ENCODE assay signal across 15 cellular contexts in the genomic region with DNA sequence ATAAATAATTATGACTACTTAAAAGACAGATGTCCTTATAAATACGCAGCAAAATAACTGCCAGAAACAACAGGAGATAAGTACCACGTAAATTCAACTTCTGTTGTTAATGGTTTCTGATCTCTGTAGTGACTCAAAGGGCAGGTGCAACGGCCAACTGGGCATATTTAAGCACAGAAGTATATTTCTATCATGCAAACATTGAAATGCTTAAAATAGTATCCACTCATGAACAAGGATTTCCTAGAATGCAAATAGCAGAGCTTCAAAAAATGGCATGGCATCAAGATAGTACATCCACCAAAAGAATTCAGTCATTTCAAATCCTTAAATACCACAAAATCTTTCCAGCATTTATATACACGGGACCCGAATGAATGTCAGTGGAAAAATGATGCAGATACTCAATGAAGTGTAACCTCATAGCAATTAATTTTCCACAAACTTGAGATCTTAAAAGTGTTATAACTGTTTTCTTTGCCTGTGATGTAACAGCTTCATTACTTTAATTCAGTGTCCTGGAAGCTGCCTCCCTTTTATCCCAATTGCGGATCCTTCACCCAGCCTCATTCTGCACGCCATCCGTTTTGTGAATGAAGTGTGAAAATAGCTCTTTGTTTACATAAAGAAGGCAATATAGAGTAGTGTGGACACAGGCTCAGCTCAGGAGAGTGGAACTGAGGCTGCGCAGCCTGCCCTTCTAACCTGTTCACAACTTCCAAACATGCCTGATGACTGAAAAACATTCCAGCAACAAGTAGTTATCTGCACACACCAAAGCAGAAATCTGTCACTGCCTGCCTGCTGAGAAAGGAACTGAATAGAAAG. TPM values are rescaled to one million over a fixed set of nuclear protein-coding genes. Genes with fewer than 3 reads are reported as not detected.
DNase-seq lines count a peak whose midpoint lies in the region; ATAC-seq and TF ChIP-seq lines count a peak whose summit lies in the region.
"Had no signal": no experiment of that assay in that cellular context is flagged by ENCODE, and none has a peak within 500 bp of the region (broad histone marks: within the 10 kb centered on the region; RNA-seq: fewer than 3 reads in every experiment).

No MANE protein-coding gene starts in this region.

- peak overlapping the region; percentile 82 for H3K23ac ChIP-seq in IMR-90 (ENCODE audit: low read depth, low read length)

- intact Hi-C loops in IMR-90 (cut with micrococcal nuclease) = loop anchor here (1.0 to 10.0 kb wide), 3 partner anchors 13 to 1007 kb away; a partner anchor contains a TSS
- intact Hi-C loops in Panc1 (cut with micrococcal nuclease; ENCODE audit: unreplicated experiment) = loop anchor here (10.0 kb wide), 1 partner anchor 277 kb away; no protein-coding TSS in a partner anchor

- H3K27ac Mint-ChIP-seq in WTC11 = no peak overlapping the region
- H3K27ac Mint-ChIP-seq: effector memory CD8-positive, alpha-beta T cell had no signal

- H3K56ac ChIP-seq in IMR-90 (ENCODE audit: extremely low read depth, insufficient read depth, low read length) = peak overlapping the region; percentile 56

- TF ChIP-seq POLR2A in IMR-90 (IDR thresholded peaks at IDR 0.05; ENCODE audit: low read depth, low read length) (no peak), erythroblast (IDR thresholded peaks at IDR 0.05; ENCODE audit: low read length) (no peak)

- dilution Hi-C loops in IMR-90 (cut with HindIII; ENCODE audit: low sequenced_read_pairs, unreplicated experiment) = no loop called here

- H2AFZ ChIP-seq in IMR-90 (replicated peaks; ENCODE audit: low read length, poor library complexity) = no peak overlapping the region
- no peak overlapping the region for H2AFZ ChIP-seq in fibroblast of lung (ENCODE audit: low read length)
- no peak overlapping the region for H2AFZ ChIP-seq in smooth muscle cell (ENCODE audit: low read depth)

- no peaks in the 10 kb centered on the region for H3K27me3 ChIP-seq in IMR-90 (ENCODE audit: control insufficient read depth, insufficient read depth, low read length)
- no peaks in the 10 kb centered on the region for H3K27me3 ChIP-seq in Panc1 (ENCODE audit: control insufficient read depth, insufficient read depth, low read length)
- H3K27me3 ChIP-seq in fibroblast of lung (ENCODE audit: control insufficient read depth, insufficient read depth, low read length) = no peaks in the 10 kb centered on the region
- H3K27me3 ChIP-seq in smooth muscle cell (ENCODE audit: low read depth) = no peaks in the 10 kb centered on the region
- H3K27me3 ChIP-seq in BE2C = no peaks in the 10 kb centered on the region
- H3K27me3 ChIP-seq: brain microvascular endothelial cell, testis had no signal

- peak overlapping the region; percentile 94 for H2BK20ac ChIP-seq in IMR-90 (ENCODE audit: low read depth, low read length)

- peak overlapping the region; percentile 74 for H4K5ac ChIP-seq in IMR-90 (ENCODE audit: low read depth, low read length)

- peak overlapping the region; percentile 92 for H3K4ac ChIP-seq in IMR-90 (ENCODE audit: low read depth, low read length)

- peaks cover 20% of the 10 kb centered on the region for H3K4me1 ChIP-seq in IMR-90 (ENCODE audit: control insufficient read depth, insufficient read depth, low read length)
- H3K4me1 ChIP-seq in Panc1 (ENCODE audit: control insufficient read depth, insufficient read depth, low read length) = peaks cover 52% of the 10 kb centered on the region
- peaks cover 20% of the 10 kb centered on the region for H3K4me1 ChIP-seq in fibroblast of lung (ENCODE audit: control insufficient read depth, extremely low read depth, insufficient read depth, low read length)
- peaks cover 11% of the 10 kb centered on the region for H3K4me1 ChIP-seq in smooth muscle cell (ENCODE audit: low read depth)
- no peaks in the 10 kb centered on the region for H3K4me1 ChIP-seq in BE2C
- H3K4me1 ChIP-seq: prostate gland, testis had no signal

- no peak overlapping the region for H2AK9ac ChIP-seq in IMR-90 (replicated peaks; ENCODE audit: low read depth, low read length, poor library complexity)

- peak overlapping the region; percentile 85 for H2BK5ac ChIP-seq in IMR-90 (ENCODE audit: low read depth, low read length, poor library complexity, severe bottlenecking)

- peaks cover 15% of the 10 kb centered on the region for H3K9me1 ChIP-seq in IMR-90 (ENCODE audit: insufficient read depth, low read length)

- H3K9me3 ChIP-seq in IMR-90 (ENCODE audit: control insufficient read depth, insufficient read depth, low read length) = no peaks in the 10 kb centered on the region
- H3K9me3 ChIP-seq in Panc1 (ENCODE audit: control insufficient read depth, insufficient read depth, low read depth, low read length) = no peaks in the 10 kb centered on the region
- H3K9me3 ChIP-seq in fibroblast of lung (ENCODE audit: control insufficient read depth, insufficient read depth, low read depth, low read length) = no peaks in the 10 kb centered on the region
- H3K9me3 ChIP-seq in smooth muscle cell (replicated peaks; ENCODE audit: low read depth) = no peaks in the 10 kb centered on the region
- H3K9me3 ChIP-seq in BE2C = no peaks in the 10 kb centered on the region
- H3K9me3 ChIP-seq: prostate gland, testis had no signal

- DNase-seq in IMR-90 (no peak), Panc1 (ENCODE audit: low read depth, low spot score) (no peak), fibroblast of lung (ENCODE audit: low read depth in 2 of 2) (peak in 1 of 2 donors; percentile 78), smooth muscle cell (lab: John Stamatoyannopoulos, UW; ENCODE audit: unreplicated experiment) (no peak), BE2C (no peak), erythroblast (lab: John Stamatoyannopoulos, UW) (no peak), WTC11 (ENCODE audit: low spot score) (no peak)
- DNase-seq: brain microvascular endothelial cell; effector memory CD8-positive, alpha-beta T cell; GDM1; glutamatergic neuron; islet precursor cell; testis had no signal

- H3K79me2 ChIP-seq in fibroblast of lung (ENCODE audit: control insufficient read depth, insufficient read depth, low read length) (peaks cover 86% of the 10 kb centered on the region), smooth muscle cell (ENCODE audit: low read depth) (peaks cover 93% of the 10 kb centered on the region)

- TF ChIP-seq CTCF in IMR-90 (conservative IDR thresholded peaks at IDR 0.05; ENCODE audit: low read depth, low read length) = no peak
- TF ChIP-seq CTCF in Panc1 (IDR thresholded peaks at IDR 0.05) = no peak
- TF ChIP-seq CTCF in fibroblast of lung (conservative IDR thresholded peaks at IDR 0.05 in 1 of 2, IDR thresholded peaks at IDR 0.05 in 1 of 2; ENCODE audit: low read depth in 1 of 2, low read length in 2 of 2) = no peak
- TF ChIP-seq CTCF in smooth muscle cell (IDR thresholded peaks at IDR 0.05; ENCODE audit: borderline replicate concordance, insufficient read depth, poor library complexity, severe bottlenecking) = no peak
- no peak for TF ChIP-seq CTCF in BE2C (IDR thresholded peaks at IDR 0.05; ENCODE audit: low read depth, low read length)
- no peak for TF ChIP-seq CTCF in WTC11 (IDR thresholded peaks at IDR 0.05)

- peaks cover 6% of the 10 kb centered on the region; the same call in 1 of the 2 replicates for H4K20me1 ChIP-seq in IMR-90 (ENCODE audit: insufficient read depth, low read length)
- no peaks in the 10 kb centered on the region for H4K20me1 ChIP-seq in fibroblast of lung (ENCODE audit: control insufficient read depth, extremely low read depth, insufficient read depth, low read length)
- peaks cover 22% of the 10 kb centered on the region for H4K20me1 ChIP-seq in smooth muscle cell (ENCODE audit: low read depth)

- no peaks in the 10 kb centered on the region for H3F3A ChIP-seq in smooth muscle cell (ENCODE audit: low read depth)

- H4K8ac ChIP-seq in IMR-90 (ENCODE audit: low read depth in 2 of 2, low read length in 2 of 2) = peak overlapping the region; percentile 14 to 75

- no peak overlapping the region for H3K4me3 ChIP-seq in IMR-90 (ENCODE audit: insufficient read depth, low read depth, low read length)
- H3K4me3 ChIP-seq in Panc1 (ENCODE audit: low read depth in 2 of 2, low read length in 2 of 2) = no peak overlapping the region
- H3K4me3 ChIP-seq in fibroblast of lung (replicated peaks in 1 of 4; ENCODE audit: control extremely low read depth in 1 of 4, insufficient read depth in 1 of 4, low read depth in 3 of 4, low read length in 4 of 4) = no peak overlapping the region
- no peak overlapping the region for H3K4me3 ChIP-seq in smooth muscle cell
- no peak overlapping the region for H3K4me3 ChIP-seq in BE2C (ENCODE audit: low read depth, low read length)
- H3K4me3 ChIP-seq: prostate gland, testis had no signal

- no peaks in the 10 kb centered on the region for H3K36me3 Mint-ChIP-seq in WTC11

- H3K4me1 Mint-ChIP-seq in WTC11 = peaks cover 28% of the 10 kb centered on the region

- H3K4me2 ChIP-seq in IMR-90 (ENCODE audit: low read depth, low read length) (peak overlapping the region; percentile 47), fibroblast of lung (ENCODE audit: extremely low read depth, insufficient read depth, low read length) (peak overlapping the region; percentile 65), smooth muscle cell (peak overlapping the region; percentile 49)

- POLR2A ChIA-PET in IMR-90 (lab: Charles Lee; ENCODE audit: unreplicated experiment) = no interaction called here
- POLR2A ChIA-PET in Panc1 (lab: Charles Lee) = no interaction called here
- POLR2A ChIA-PET in WTC11 (lab: Charles Lee) = no interaction called here

- no TSS peak for BruUV-seq in IMR-90 (replicated peaks; lab: Mats Ljungman, UMichigan)
- BruUV-seq in Panc1 (replicated peaks; lab: Mats Ljungman, UMichigan) = no TSS peak

- H2BK15ac ChIP-seq in IMR-90 (ENCODE audit: low read depth, low read length) = peak overlapping the region; percentile 54; the same call in 2 of the 3 replicates

- H2BK120ac ChIP-seq in IMR-90 (ENCODE audit: low read depth, low read length) = peak overlapping the region; percentile 94

- H3K79me1 ChIP-seq in IMR-90 (ENCODE audit: low read depth in 1 of 2, low read length in 2 of 2) = peaks cover 24 to 52% of the 10 kb centered on the region in 2 experiments

- no peak overlapping the region for H3K4me3 Mint-ChIP-seq in WTC11
- H3K4me3 Mint-ChIP-seq: effector memory CD8-positive, alpha-beta T cell had no signal

- no peaks in the 10 kb centered on the region for H3K36me3 ChIP-seq in IMR-90 (ENCODE audit: control insufficient read depth, insufficient read depth, low read length)
- no peaks in the 10 kb centered on the region for H3K36me3 ChIP-seq in Panc1 (ENCODE audit: control insufficient read depth, insufficient read depth, low read length)
- no peaks in the 10 kb centered on the region for H3K36me3 ChIP-seq in fibroblast of lung (ENCODE audit: control insufficient read depth, insufficient read depth, low read length)
- no peaks in the 10 kb centered on the region for H3K36me3 ChIP-seq in smooth muscle cell (ENCODE audit: low read depth)
- H3K36me3 ChIP-seq in BE2C = no peaks in the 10 kb centered on the region
- H3K36me3 ChIP-seq: brain microvascular endothelial cell, prostate gland had no signal

- H2AK5ac ChIP-seq in IMR-90 (ENCODE audit: low read depth, low read length) = peak overlapping the region; percentile 62

- H3K9me3 Mint-ChIP-seq in WTC11 = no peaks in the 10 kb centered on the region

- peak overlapping the region; percentile 75 for H3K14ac ChIP-seq in IMR-90 (replicated peaks; ENCODE audit: low read depth, low read length)

- H4K91ac ChIP-seq in IMR-90 (ENCODE audit: insufficient read depth, low read depth, low read length) = peak overlapping the region; percentile 73

- H3K27me3 Mint-ChIP-seq in WTC11 (ENCODE audit: low read depth) = no peaks in the 10 kb centered on the region
- H3K27me3 Mint-ChIP-seq: effector memory CD8-positive, alpha-beta T cell had no signal

- H3K27ac ChIP-seq in IMR-90 (ENCODE audit: insufficient read depth, low read length) (peak overlapping the region; percentile 82; the same call in 1 of the 2 replicates), Panc1 (ENCODE audit: low read length) (peak overlapping the region; percentile 76), fibroblast of lung (ENCODE audit: insufficient read depth, low read length) (peak overlapping the region; percentile 58), smooth muscle cell (ENCODE audit: low read depth) (peak overlapping the region; percentile 57)
- H3K27ac ChIP-seq: brain microvascular endothelial cell, C4-2B, testis had no signal

- peak overlapping the region; percentile 84 for H3K18ac ChIP-seq in IMR-90 (ENCODE audit: low read depth, low read length)

- peak overlapping the region; percentile 32; the same call in 1 of the 2 replicates for H3K9ac ChIP-seq in IMR-90 (ENCODE audit: low read depth, low read length)
- H3K9ac ChIP-seq in fibroblast of lung (ENCODE audit: insufficient read depth, low read length) = no peak overlapping the region
- no peak overlapping the region for H3K9ac ChIP-seq in smooth muscle cell (ENCODE audit: low read depth)

- ATAC-seq in IMR-90 (ENCODE audit: low read depth) (no peak), Panc1 (peak; percentile 44; the same call in 1 of the 2 replicates), WTC11 (no peak)
- ATAC-seq: effector memory CD8-positive, alpha-beta T cell had no signal

- in situ Hi-C loops in IMR-90 (cut with MboI; ENCODE audit: low sequenced_read_pairs) = loop anchor here (10.0 to 25.0 kb wide), 3 partner anchors 187 to 999 kb away; a partner anchor contains a TSS
- in situ Hi-C loops in Panc1 (cut with HindIII; ENCODE audit: low pct_unique_long_range_greater_than_20kb, low sequenced_read_pairs) = no loop called here

- CTCF ChIA-PET in IMR-90 (lab: Yijun Ruan, JAX) (interaction anchor here (0.6 to 0.9 kb wide), 2 partner anchors 84 to 985 kb away, joined by 4 read pairs; no protein-coding TSS in a partner anchor), Panc1 (lab: Charles Lee) (no interaction called here), WTC11 (lab: Charles Lee) (no interaction called here)

- WGBS in IMR-90 (ENCODE audit: extremely low coverage in 2 of 2, insufficient read length in 1 of 2), 2 experiments = no CpG with 5 or more reads among the region's 9 CpGs
- 68% methylated on average over 9 of the region's 9 CpGs for WGBS in smooth muscle cell (ENCODE audit: low lambda C conversion rate)

- TF ChIP-seq RAD21 in IMR-90 (IDR thresholded peaks at IDR 0.05; ENCODE audit: low read length) = no peak

RNA-seq across cellular contexts. Expression of a gene that starts 10.1 kb away (rescaled TPM):
- total RNA-seq in IMR-90 (2012; rRNA removed) (90.7 and 105 TPM in 2 replicates), Panc1 (2021; ENCODE audit: unreplicated experiment) (14.5 TPM), fibroblast of lung (67.3 and 103 TPM in 2 replicates), smooth muscle cell (135 and 165 TPM in 2 replicates), WTC11 (2021) (3.1 to 5.3 TPM (median 3.5 TPM) in 3 replicates)
- polyA plus RNA-seq in IMR-90 (2012; rRNA removed) (15.6 and 19.8 TPM in 2 replicates), fibroblast of lung (43.4 and 55.3 TPM in 2 replicates), smooth muscle cell (56.5 and 77.8 TPM in 2 replicates)
- 4.4 and 11.0 TPM in 2 replicates for polyA plus RNA-seq in IMR-90 (2012; cell fraction: cytosol; rRNA removed)
- polyA plus RNA-seq in IMR-90 (2012; cell fraction: nucleus; rRNA removed; ENCODE audit: low replicate concordance) = 13.5 and 32.1 TPM in 2 replicates
- polyA plus RNA-seq in Panc1 (2012; ENCODE audit: insufficient read length) = 9.3 TPM
- polyA plus RNA-seq in fibroblast of lung (2012) = 46.0 and 65.9 TPM in 2 replicates
- polyA minus RNA-seq in fibroblast of lung (ENCODE audit: low replicate concordance) = 44.5 and 45.4 TPM in 2 replicates
- not detected for polyA plus RNA-seq in BE2C (2012; ENCODE audit: insufficient read depth, insufficient read length, low read depth)
